In the genomic region with DNA sequence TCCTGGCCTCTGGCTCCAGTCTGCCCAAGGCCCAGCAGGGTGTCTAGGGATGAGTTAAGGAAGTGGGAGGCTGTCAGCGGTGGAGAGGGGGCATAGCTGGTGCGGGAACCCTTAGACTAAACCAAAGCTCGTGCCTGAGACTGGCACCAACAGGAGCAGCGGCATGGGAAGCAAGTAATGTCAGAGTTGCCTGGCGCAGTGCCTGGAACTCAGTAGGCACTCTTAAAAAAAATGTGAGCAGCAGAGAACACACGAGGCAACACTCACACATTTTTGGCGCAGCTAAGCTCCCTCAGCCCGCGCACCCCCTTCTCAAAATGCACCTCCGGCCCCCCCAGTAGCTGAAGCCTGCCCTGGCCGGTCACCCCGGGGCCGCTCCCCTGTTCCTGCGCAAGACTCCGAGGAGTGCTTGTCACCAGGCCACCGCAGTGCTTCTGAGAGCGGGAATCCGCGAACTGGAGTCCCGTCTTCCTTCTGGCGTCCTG, we compare ENCODE assay signal across 11 cellular contexts. TPM values are rescaled to one million over a fixed set of nuclear protein-coding genes. Genes with fewer than 3 reads are reported as not detected.
A peak's percentile ranks its signal among the peaks of the same experiment; 100 is the strongest.
DNase-seq lines count a peak whose midpoint lies in the region; ATAC-seq and TF ChIP-seq lines count a peak whose summit lies in the region.
"Had no signal": no experiment of that assay in that cellular context is flagged by ENCODE, and none has a peak within 500 bp of the region (broad histone marks: within the 10 kb centered on the region; RNA-seq: fewer than 3 reads in every experiment).

No MANE protein-coding gene starts in this region.

- no peak for TF ChIP-seq CTCF in 22Rv1 (IDR thresholded peaks at IDR 0.05)
- TF ChIP-seq CTCF in endodermal cell (conservative IDR thresholded peaks at IDR 0.05) = no peak
- TF ChIP-seq CTCF in mucosa of descending colon (IDR thresholded peaks at IDR 0.05) = no peak

- H3K36me3 ChIP-seq in endodermal cell (ENCODE audit: control insufficient read depth, insufficient read depth, low read length) (no peaks in the 10 kb centered on the region), mucosa of descending colon (ENCODE audit: low read depth) (no peaks in the 10 kb centered on the region)

- intact Hi-C loops in mucosa of descending colon (cut with DNase I, micrococcal nuclease) = no loop called here

- H3K27ac ChIP-seq in 22Rv1 = peak overlapping the region; percentile 47
- H3K27ac ChIP-seq in endodermal cell (ENCODE audit: low read depth, low read length) = no peak overlapping the region

- peaks cover 2% of the 10 kb centered on the region for H3K4me1 Mint-ChIP-seq in endodermal cell

- peak overlapping the region; percentile 60 for H3K4me3 ChIP-seq in endodermal cell (ENCODE audit: low read length)
- no peak overlapping the region for H3K4me3 ChIP-seq in mucosa of descending colon

- DNase-seq in LoVo (ENCODE audit: low spot score) (peak; percentile 14), endodermal cell (no peak), mucosa of descending colon (peak; percentile 27 to 53 (median 30)), medulla oblongata (ENCODE audit: extremely low spot score) (no peak), SW480 (ENCODE audit: low spot score) (no peak)
- no peak for DNase-seq in activated CD4-positive, alpha-beta T cell treated with anti-CD3 and anti-CD28 coated beads, Interleukin-2, amount 50 U/mL, for 1 hour
- DNase-seq: C1 segment of cervical spinal cord, cerebellar nuclear complex had no signal

- peaks cover 3% of the 10 kb centered on the region for H3K36me3 Mint-ChIP-seq in endodermal cell (ENCODE audit: low read depth)

- no peak overlapping the region for H3K9ac ChIP-seq in endodermal cell (ENCODE audit: extremely low read depth, low read length, poor library complexity, severe bottlenecking)

- WGBS in endodermal cell (ENCODE audit: insufficient coverage in 1 of 2, insufficient read length in 1 of 2), 2 experiments = 31 to 75% methylated on average over 2 to 21 of the region's 21 CpGs

- peaks cover 52% of the 10 kb centered on the region for H3K9me3 Mint-ChIP-seq in endodermal cell

- ATAC-seq in mucosa of descending colon (peak; percentile 57), HG03280 (IDR thresholded peaks at IDR 0.05; ENCODE audit: unreplicated experiment) (no peak)

- H3K27ac Mint-ChIP-seq in endodermal cell = no peak overlapping the region

- peaks cover 29% of the 10 kb centered on the region for H3K27me3 Mint-ChIP-seq in endodermal cell (ENCODE audit: insufficient read depth)

- H3K4me3 Mint-ChIP-seq in endodermal cell = peak overlapping the region; percentile 53

- H3K4me1 ChIP-seq in endodermal cell (ENCODE audit: control insufficient read depth, insufficient read depth, low read length) = no peaks in the 10 kb centered on the region
- H3K4me1 ChIP-seq in mucosa of descending colon (ENCODE audit: low read depth) = no peaks in the 10 kb centered on the region

- H3K9me3 ChIP-seq in endodermal cell (ENCODE audit: control insufficient read depth, low read length) (no peaks in the 10 kb centered on the region), mucosa of descending colon (no peaks in the 10 kb centered on the region)

- peaks cover 22% of the 10 kb centered on the region for H3K27me3 ChIP-seq in endodermal cell (ENCODE audit: control insufficient read depth, insufficient read depth, low read length, poor library complexity, severe bottlenecking)

RNA-seq across cellular contexts. Expression of a gene that starts 0.6 kb away (rescaled TPM):
- total RNA-seq in endodermal cell (10 to 100 TPM in 1 of 2 donors, 1 to 10 TPM in 1; 6.6 to 13.3 TPM), mucosa of descending colon (10 to 100 TPM; 21.3 to 25.7 (median 22.1) TPM)
- polyA plus RNA-seq in endodermal cell (2013, experiment 1 of 2) = 4.6 TPM
- 3.7 TPM for polyA plus RNA-seq in endodermal cell (2013, experiment 2 of 2)
- total RNA-seq: SK-MEL-5 had no signal

Comparison
In these comparisons a context has a peak if more than half of its experiments do, and no peak if none do; other contexts are left out.
1. DNase-seq: peak in LoVo (single experiment) and mucosa of descending colon (3 of 3); none in endodermal cell (single experiment), medulla oblongata (single experiment), SW480 (single experiment) and activated CD4-positive, alpha-beta T cell treated with anti-CD3 and anti-CD28 coated beads, Interleukin-2, amount 50 U/mL, for 1 hour (single experiment).